Comparison of ENCODE assay signal across 18 cellular contexts in the genomic region with DNA sequence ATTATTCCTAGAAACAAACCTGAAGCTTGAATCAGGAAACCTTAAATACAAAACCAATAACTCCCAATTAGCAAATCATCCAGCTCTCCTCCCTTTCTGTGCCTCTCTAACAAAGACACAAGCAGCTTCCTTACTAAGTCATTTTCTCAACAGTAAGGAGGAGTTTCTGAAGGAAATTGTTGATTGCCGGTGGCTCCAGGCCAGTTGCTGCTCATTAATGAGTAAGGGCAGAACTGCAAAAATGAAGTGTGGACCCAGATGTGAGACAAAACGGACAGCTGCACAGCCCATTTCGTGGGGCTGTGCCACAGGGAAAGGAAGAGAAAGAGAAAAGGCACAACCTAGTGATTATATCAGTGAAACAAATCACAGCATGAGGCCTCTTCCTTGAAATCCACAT. TPM values are rescaled to one million over a fixed set of nuclear protein-coding genes. Genes with fewer than 3 reads are reported as not detected.
DNase-seq lines count a peak whose midpoint lies in the region; ATAC-seq and TF ChIP-seq lines count a peak whose summit lies in the region.
"Had no signal": no experiment of that assay in that cellular context is flagged by ENCODE, and none has a peak within 500 bp of the region (broad histone marks: within the 10 kb centered on the region; RNA-seq: fewer than 3 reads in every experiment).

No MANE protein-coding gene starts in this region.

- H3K4me1 ChIP-seq in IMR-90 (ENCODE audit: control insufficient read depth, insufficient read depth, low read length): peaks cover 2% of the 10 kb centered on the region; the same call in 1 of the 2 replicates
- H3K4me1 ChIP-seq in smooth muscle cell (ENCODE audit: low read depth): peaks cover 5% of the 10 kb centered on the region
- H3K4me1 ChIP-seq: BLaER1 had no signal

- H4K8ac ChIP-seq in IMR-90 (ENCODE audit: low read depth in 2 of 2, low read length in 2 of 2): no peak overlapping the region

- H3K14ac ChIP-seq in IMR-90 (replicated peaks; ENCODE audit: low read depth, low read length): no peak overlapping the region

- H3K27ac ChIP-seq in IMR-90 (ENCODE audit: insufficient read depth, low read length): no peak overlapping the region
- H3K27ac ChIP-seq in smooth muscle cell (ENCODE audit: low read depth): peak overlapping the region; percentile 44
- H3K27ac ChIP-seq: BLaER1 had no signal

- no peak overlapping the region for H2BK15ac ChIP-seq in IMR-90 (ENCODE audit: low read depth, low read length)

- H3K79me2 ChIP-seq in smooth muscle cell (ENCODE audit: low read depth): peaks cover 11% of the 10 kb centered on the region

- no TSS peak for BruUV-seq in IMR-90 (replicated peaks; lab: Mats Ljungman, UMichigan)

- H3K4me2 ChIP-seq in IMR-90 (ENCODE audit: low read depth, low read length) (no peak overlapping the region), smooth muscle cell (peak overlapping the region; percentile 40)
- H3K4me2 ChIP-seq: BLaER1 had no signal

- H3K9ac ChIP-seq in IMR-90 (ENCODE audit: low read depth, low read length) (no peak overlapping the region), smooth muscle cell (ENCODE audit: low read depth) (peak overlapping the region; percentile 29)
- H3K9ac ChIP-seq: BLaER1 had no signal

- H3K4me1 Mint-ChIP-seq in mesothelial cell of epicardium: peaks cover 20% of the 10 kb centered on the region
- H3K4me1 Mint-ChIP-seq: CD8-positive, alpha-beta memory T cell; H9 had no signal

- in situ Hi-C loops in IMR-90 (cut with MboI; ENCODE audit: low sequenced_read_pairs) (no loop called here), ACHN (cut with HindIII; ENCODE audit: low pct_ligation_motif_present, low pct_unique_long_range_greater_than_20kb, low sequenced_read_pairs) (no loop called here)

- H3K36me3 ChIP-seq in IMR-90 (ENCODE audit: control insufficient read depth, insufficient read depth, low read length) (no peaks in the 10 kb centered on the region), smooth muscle cell (ENCODE audit: low read depth) (no peaks in the 10 kb centered on the region)
- H3K36me3 ChIP-seq: BLaER1 had no signal

- no peaks in the 10 kb centered on the region for H3K27me3 Mint-ChIP-seq in mesothelial cell of epicardium (ENCODE audit: low read depth)

- no peak overlapping the region for H3K4ac ChIP-seq in IMR-90 (ENCODE audit: low read depth, low read length)

- H4K20me1 ChIP-seq in IMR-90 (ENCODE audit: insufficient read depth, low read length) (no peaks in the 10 kb centered on the region), smooth muscle cell (ENCODE audit: low read depth) (no peaks in the 10 kb centered on the region)
- H4K20me1 ChIP-seq: BLaER1 had no signal

- H3K23ac ChIP-seq in IMR-90 (ENCODE audit: low read depth, low read length): no peak overlapping the region

- no peak overlapping the region for H4K91ac ChIP-seq in IMR-90 (ENCODE audit: insufficient read depth, low read depth, low read length)

- H4K5ac ChIP-seq in IMR-90 (ENCODE audit: low read depth, low read length): no peak overlapping the region

- H2AFZ ChIP-seq in IMR-90 (replicated peaks; ENCODE audit: low read length, poor library complexity) (peak overlapping the region; percentile 65), smooth muscle cell (ENCODE audit: low read depth) (peak overlapping the region; percentile 96)

- no peak for ATAC-seq in IMR-90 (ENCODE audit: low read depth)
- ATAC-seq: Panc1, Right ventricle myocardium inferior, SK-N-SH treated with all-trans-retinoic acid at 6 μM for 48 hours had no signal

- TF ChIP-seq CTCF in IMR-90 (conservative IDR thresholded peaks at IDR 0.05; ENCODE audit: low read depth, low read length) (no peak), mesothelial cell of epicardium (IDR thresholded peaks at IDR 0.05; ENCODE audit: unreplicated experiment) (no peak), smooth muscle cell (IDR thresholded peaks at IDR 0.05; ENCODE audit: borderline replicate concordance, insufficient read depth, poor library complexity, severe bottlenecking) (no peak)

- dilution Hi-C loops in IMR-90 (cut with HindIII; ENCODE audit: low sequenced_read_pairs, unreplicated experiment): no loop called here

- CTCF ChIA-PET in IMR-90 (lab: Yijun Ruan, JAX): no interaction called here

- H2BK20ac ChIP-seq in IMR-90 (ENCODE audit: low read depth, low read length): no peak overlapping the region

- POLR2A ChIA-PET in IMR-90 (lab: Charles Lee; ENCODE audit: unreplicated experiment): no interaction called here

- no peak for DNase-seq in IMR-90
- DNase-seq in dermis blood vessel endothelial cell: peak; percentile 56
- DNase-seq in mesothelial cell of epicardium (ENCODE audit: low spot score in 2 of 2, unreplicated experiment in 2 of 2): no peak
- no peak for DNase-seq in smooth muscle cell (lab: John Stamatoyannopoulos, UW; ENCODE audit: unreplicated experiment)
- DNase-seq in ACHN: no peak
- no peak for DNase-seq in NCI-H774 (lab: John Stamatoyannopoulos, UW)
- DNase-seq in DMS53 (lab: John Stamatoyannopoulos, UW): no peak
- DNase-seq in amygdala (lab: John Stamatoyannopoulos, UW): no peak
- DNase-seq: CD8-positive, alpha-beta memory T cell; H9; NCI-H146; NCI-H2081 treated with DMSO at 0.1 percent for 48 hours; NCI-H446; NCI-H82 had no signal

- WGBS in IMR-90 (ENCODE audit: extremely low coverage in 2 of 2, insufficient read length in 1 of 2), 2 experiments: no CpG with 5 or more reads among the region's 3 CpGs
- 37% methylated on average over 3 of the region's 3 CpGs for WGBS in smooth muscle cell (ENCODE audit: low lambda C conversion rate)

- H3K4me3 Mint-ChIP-seq in mesothelial cell of epicardium: no peak overlapping the region
- H3K4me3 Mint-ChIP-seq: CD8-positive, alpha-beta memory T cell; H9 had no signal

- no peaks in the 10 kb centered on the region for H3F3A ChIP-seq in smooth muscle cell (ENCODE audit: low read depth)

- no peak overlapping the region for H2AK9ac ChIP-seq in IMR-90 (replicated peaks; ENCODE audit: low read depth, low read length, poor library complexity)

- H3K18ac ChIP-seq in IMR-90 (ENCODE audit: low read depth, low read length): no peak overlapping the region

- H3K9me1 ChIP-seq in IMR-90 (ENCODE audit: insufficient read depth, low read length): no peaks in the 10 kb centered on the region

- H2AK5ac ChIP-seq in IMR-90 (ENCODE audit: low read depth, low read length): no peak overlapping the region

- no peak overlapping the region for H2BK120ac ChIP-seq in IMR-90 (ENCODE audit: low read depth, low read length)

- intact Hi-C loops in IMR-90 (cut with micrococcal nuclease): no loop called here

- H3K27me3 ChIP-seq in IMR-90 (ENCODE audit: control insufficient read depth, insufficient read depth, low read length) (no peaks in the 10 kb centered on the region), smooth muscle cell (ENCODE audit: low read depth) (no peaks in the 10 kb centered on the region)
- H3K27me3 ChIP-seq: BLaER1 had no signal

- no peak overlapping the region for H2BK5ac ChIP-seq in IMR-90 (ENCODE audit: low read depth, low read length, poor library complexity, severe bottlenecking)

- peaks cover 5% of the 10 kb centered on the region for H3K36me3 Mint-ChIP-seq in mesothelial cell of epicardium
- H3K36me3 Mint-ChIP-seq: CD8-positive, alpha-beta memory T cell had no signal

- no peak for TF ChIP-seq RAD21 in IMR-90 (IDR thresholded peaks at IDR 0.05; ENCODE audit: low read length)

- H3K27ac Mint-ChIP-seq in mesothelial cell of epicardium: peak overlapping the region; percentile 68
- H3K27ac Mint-ChIP-seq: CD8-positive, alpha-beta memory T cell; H9 had no signal

- H3K9me3 ChIP-seq in IMR-90 (ENCODE audit: control insufficient read depth, insufficient read depth, low read length): peaks cover 3% of the 10 kb centered on the region; the same call in 1 of the 2 replicates
- H3K9me3 ChIP-seq in smooth muscle cell (replicated peaks; ENCODE audit: low read depth): no peaks in the 10 kb centered on the region
- H3K9me3 ChIP-seq: BLaER1 had no signal

- H3K9me3 Mint-ChIP-seq in mesothelial cell of epicardium: peaks cover 12% of the 10 kb centered on the region
- H3K9me3 Mint-ChIP-seq: H9 had no signal

- no peak overlapping the region for H3K56ac ChIP-seq in IMR-90 (ENCODE audit: extremely low read depth, insufficient read depth, low read length)

- TF ChIP-seq POLR2A in IMR-90 (IDR thresholded peaks at IDR 0.05; ENCODE audit: low read depth, low read length): no peak

- H3K4me3 ChIP-seq in IMR-90 (ENCODE audit: insufficient read depth, low read depth, low read length): no peak overlapping the region
- no peak overlapping the region for H3K4me3 ChIP-seq in smooth muscle cell
- H3K4me3 ChIP-seq: BLaER1 had no signal

- H3K79me1 ChIP-seq in IMR-90 (ENCODE audit: low read depth in 1 of 2, low read length in 2 of 2): no peaks in the 10 kb centered on the region

TF ChIP-seq in IMR-90, 13 proteins besides CTCF, POLR2A, EP300 and RAD21:
- TF ChIP-seq MAFK (IDR thresholded peaks at IDR 0.05; ENCODE audit: low read depth, low read length): no peak
TF ChIP-seq in IMR-90: peak in this region for 0.

RNA-seq across cellular contexts. Expression of gene RHOBTB1, which starts 42.8 kb away (rescaled TPM):
- total RNA-seq in IMR-90 (2012; rRNA removed): 15.2 and 18.9 TPM in 2 replicates
- 8.8 and 8.9 TPM in 2 replicates for polyA plus RNA-seq in IMR-90 (2012; rRNA removed)
- 3.7 and 4.9 TPM in 2 replicates for polyA plus RNA-seq in IMR-90 (2012; cell fraction: cytosol; rRNA removed)
- polyA plus RNA-seq in IMR-90 (2012; cell fraction: nucleus; rRNA removed; ENCODE audit: low replicate concordance): 3.6 and 19.2 TPM in 2 replicates
- total RNA-seq in dermis blood vessel endothelial cell: 38.6 and 45.6 TPM in 2 replicates
- 50.3 to 52.5 TPM (median 51.2 TPM) in 3 replicates for total RNA-seq in mesothelial cell of epicardium
- 49.1 and 77.0 TPM in 2 replicates for total RNA-seq in smooth muscle cell
- polyA plus RNA-seq in smooth muscle cell: 33.7 and 36.2 TPM in 2 replicates
- polyA plus RNA-seq: CD8-positive, alpha-beta memory T cell had no signal
